13 cellular contexts compared by ENCODE assay signal in the genomic region with DNA sequence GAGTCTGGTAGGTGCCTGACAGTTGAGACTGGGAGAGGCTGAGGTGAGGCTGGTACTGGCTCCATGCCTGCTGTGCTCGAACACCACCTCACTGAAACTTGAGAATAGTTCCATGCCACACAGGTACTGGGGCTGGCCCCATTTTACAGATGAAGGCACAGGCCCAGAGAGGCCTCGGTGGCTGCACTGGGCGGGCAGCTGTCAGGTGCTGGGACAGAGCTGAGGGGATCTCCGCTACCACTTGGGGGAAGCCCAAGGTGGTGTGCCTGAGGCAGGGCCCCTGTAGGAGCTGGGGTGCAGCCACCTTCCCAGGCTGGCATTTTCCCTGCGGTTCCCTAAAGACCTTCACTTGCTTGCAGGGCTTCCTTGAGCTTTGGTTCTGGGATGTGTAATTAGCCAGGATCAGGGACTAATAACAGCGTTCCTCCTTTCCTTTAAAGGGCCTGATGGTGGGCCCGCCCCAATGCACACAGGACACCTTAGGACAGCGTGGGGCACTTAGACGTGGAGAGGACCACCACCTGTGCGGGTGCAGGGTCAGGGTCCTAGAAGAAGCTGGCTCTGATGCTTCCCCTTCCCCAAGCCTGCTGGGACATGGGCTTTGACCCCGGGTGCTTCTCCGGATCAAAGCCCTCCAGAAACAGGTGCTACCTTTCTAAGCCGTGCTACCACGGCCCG. TPM values are rescaled to one million over a fixed set of nuclear protein-coding genes. Genes with fewer than 3 reads are reported as not detected.
A peak's percentile ranks its signal among the peaks of the same experiment; 100 is the strongest.
DNase-seq lines count a peak whose midpoint lies in the region; ATAC-seq, FAIRE-seq and TF ChIP-seq lines count a peak whose summit lies in the region.
"Had no signal": no experiment of that assay in that cellular context is flagged by ENCODE, and none has a peak within 500 bp of the region (broad histone marks: within the 10 kb centered on the region; RNA-seq: fewer than 3 reads in every experiment).

No MANE protein-coding gene starts in this region.

- POLR2A ChIA-PET in A549 (lab: Yijun Ruan, JAX), result no interaction called here

- no peak for FAIRE-seq in A549 (lab: Jason Lieb, UNC)

- H3K4me3 ChIP-seq in A549, result no peak overlapping the region
- H3K4me3 ChIP-seq in RWPE2 (ENCODE audit: severe bottlenecking), result no peak overlapping the region
- no peak overlapping the region for H3K4me3 ChIP-seq in hepatocyte
- no peak overlapping the region for H3K4me3 ChIP-seq in spleen
- H3K4me3 ChIP-seq in colonic mucosa, result no peak overlapping the region

- ATAC-seq in A549 (no peak), RWPE2 (ENCODE audit: low read depth) (no peak), natural killer cell (no peak)

- H3K79me2 ChIP-seq in hepatocyte, result peaks cover 5% of the 10 kb centered on the region

- no peak for TF ChIP-seq POLR2A in A549 (IDR thresholded peaks at IDR 0.05; ENCODE audit: low read length)
- no peak for TF ChIP-seq POLR2A in spleen (IDR thresholded peaks at IDR 0.05)

- no peaks in the 10 kb centered on the region for H3K36me3 Mint-ChIP-seq in natural killer cell

- no peak overlapping the region for H3K4me2 ChIP-seq in A549
- H3K4me2 ChIP-seq in hepatocyte, result no peak overlapping the region

- H2AFZ ChIP-seq in hepatocyte, result no peak overlapping the region

- H3K27me3 ChIP-seq in RWPE2 (ENCODE audit: insufficient read depth, poor library complexity, severe bottlenecking) (no peaks in the 10 kb centered on the region), hepatocyte (no peaks in the 10 kb centered on the region), spleen (replicated peaks in 1 of 7) (no peaks in the 10 kb centered on the region), colonic mucosa (no peaks in the 10 kb centered on the region)

- 92% methylated on average over 15 of the region's 15 CpGs for WGBS in A549 (ENCODE audit: missing lambda C conversion rate)
- 97% methylated on average over 15 of the region's 15 CpGs for WGBS in hepatocyte (ENCODE audit: low lambda C conversion rate, missing lambda C conversion rate)
- WGBS in spleen, 5 donors, result 88 to 95% (median 89%) methylated on average over 12 to 15 of the region's 15 CpGs

- H3K9me3 ChIP-seq in A549, result no peaks in the 10 kb centered on the region
- no peaks in the 10 kb centered on the region for H3K9me3 ChIP-seq in RWPE2 (ENCODE audit: severe bottlenecking)
- H3K9me3 ChIP-seq in hepatocyte (ENCODE audit: low read depth), result no peaks in the 10 kb centered on the region
- no peaks in the 10 kb centered on the region for H3K9me3 ChIP-seq in spleen
- H3K9me3 ChIP-seq in colonic mucosa, result no peaks in the 10 kb centered on the region

- no peak for TF ChIP-seq CTCF in A549 (IDR thresholded peaks at IDR 0.05)
- no peak for TF ChIP-seq CTCF in RWPE2 (IDR thresholded peaks at IDR 0.05; ENCODE audit: poor library complexity, severe bottlenecking)
- TF ChIP-seq CTCF in hepatocyte (IDR thresholded peaks at IDR 0.05; ENCODE audit: poor library complexity), result no peak
- no peak for TF ChIP-seq CTCF in spleen (IDR thresholded peaks at IDR 0.05 in 8 of 11, conservative IDR thresholded peaks at IDR 0.05 in 3 of 11)
- TF ChIP-seq CTCF in colonic mucosa (IDR thresholded peaks at IDR 0.05), result no peak
- no peak for TF ChIP-seq CTCF in natural killer cell (IDR thresholded peaks at IDR 0.05)
- no peak for TF ChIP-seq CTCF in GM20000 (IDR thresholded peaks at IDR 0.05; ENCODE audit: extremely low read depth, missing control alignments)

- TF ChIP-seq RAD21 in A549 (conservative IDR thresholded peaks at IDR 0.05 in 1 of 2, IDR thresholded peaks at IDR 0.05 in 1 of 2), result no peak

- H3K4me3 Mint-ChIP-seq in natural killer cell, result no peak overlapping the region
- H3K4me3 Mint-ChIP-seq: activated naive CD8-positive, alpha-beta T cell treated with anti-CD3 and anti-CD28 coated beads for 36 hours had no signal

- H3K36me3 ChIP-seq in RWPE2 (ENCODE audit: low read depth), result peaks cover 100% of the 10 kb centered on the region
- no peaks in the 10 kb centered on the region for H3K36me3 ChIP-seq in hepatocyte (replicated peaks; ENCODE audit: insufficient read depth, low read depth)
- peaks cover 0 to 100% (median 100%) of the 10 kb centered on the region in 6 donors for H3K36me3 ChIP-seq in spleen
- peaks cover 84% of the 10 kb centered on the region for H3K36me3 ChIP-seq in colonic mucosa

- DNase-seq in A549 (ENCODE audit: low read depth in 1 of 2, low spot score in 1 of 2) (no peak), RWPE2 (ENCODE audit: low spot score) (no peak), hepatocyte (ENCODE audit: low spot score) (no peak), spleen (no peak), colonic mucosa (no peak), SKM-1 (lab: John Stamatoyannopoulos, UW; ENCODE audit: unreplicated experiment) (no peak), natural killer cell (no peak), GM20000 (ENCODE audit: low spot score) (no peak)
- DNase-seq: activated naive CD8-positive, alpha-beta T cell treated with anti-CD3 and anti-CD28 coated beads for 36 hours; NCI-H1105; NCI-H446 treated with DMSO at 0.1 percent for 48 hours had no signal

- CTCF ChIA-PET in A549 (lab: Yijun Ruan, JAX), result interaction anchor here (0.6 to 38.0 kb wide), 7 partner anchors 11 to 224 kb away, joined by 3 to 764 read pairs (median 4); no protein-coding TSS in a partner anchor

- H3K9me3 Mint-ChIP-seq in natural killer cell, result no peaks in the 10 kb centered on the region
- H3K9me3 Mint-ChIP-seq: activated naive CD8-positive, alpha-beta T cell treated with anti-CD3 and anti-CD28 coated beads for 36 hours had no signal

- H3K9ac ChIP-seq in colonic mucosa (ENCODE audit: low read depth in 2 of 2, low read length in 2 of 2), result no peak overlapping the region

- H3K4me1 Mint-ChIP-seq in natural killer cell, result peaks cover 0 to 1% of the 10 kb centered on the region in 2 donors
- H3K4me1 Mint-ChIP-seq: activated naive CD8-positive, alpha-beta T cell treated with anti-CD3 and anti-CD28 coated beads for 36 hours had no signal

- no peak for TF ChIP-seq EP300 in A549 (IDR thresholded peaks at IDR 0.05)

- intact Hi-C loops in spleen (cut with DNase I; ENCODE audit: low total_unique reads) (no loop called here), colonic mucosa (cut with DNase I) (no loop called here), natural killer cell (cut with micrococcal nuclease) (no loop called here)

- H3K4me1 ChIP-seq in A549 (peaks cover 35% of the 10 kb centered on the region), RWPE2 (ENCODE audit: insufficient read depth, poor library complexity, severe bottlenecking) (no peaks in the 10 kb centered on the region), hepatocyte (ENCODE audit: insufficient read depth) (peaks cover 14% of the 10 kb centered on the region), spleen (peaks cover 17 to 85% (median 49%) of the 10 kb centered on the region in 6 donors), colonic mucosa (no peaks in the 10 kb centered on the region)

- H3K27ac ChIP-seq in A549, result peak overlapping the region in 1 of 2 experiments; percentile 66; a peak in 3 of 6 replicates
- peak overlapping the region; percentile 28 for H3K27ac ChIP-seq in RWPE2 (ENCODE audit: poor library complexity, severe bottlenecking)
- H3K27ac ChIP-seq in hepatocyte, result peak overlapping the region; percentile 89
- H3K27ac ChIP-seq in spleen, result peak overlapping the region in 7 of 8 donors; percentile 46 to 88 (median 79)
- no peak overlapping the region for H3K27ac ChIP-seq in colonic mucosa

- H3K27ac Mint-ChIP-seq in natural killer cell, result peak overlapping the region in 1 of 2 donors; percentile 21
- H3K27ac Mint-ChIP-seq: activated naive CD8-positive, alpha-beta T cell treated with anti-CD3 and anti-CD28 coated beads for 36 hours had no signal

- H4K20me1 ChIP-seq in hepatocyte (ENCODE audit: insufficient read depth, poor library complexity, severe bottlenecking), result no peaks in the 10 kb centered on the region

- no peaks in the 10 kb centered on the region for H3K9me2 ChIP-seq in hepatocyte (replicated peaks; ENCODE audit: insufficient read depth)

- no peaks in the 10 kb centered on the region for H3K27me3 Mint-ChIP-seq in natural killer cell (ENCODE audit: low read depth in 2 of 2)
- H3K27me3 Mint-ChIP-seq: activated naive CD8-positive, alpha-beta T cell treated with anti-CD3 and anti-CD28 coated beads for 36 hours had no signal

TF ChIP-seq in A549, 52 proteins besides CTCF, POLR2A, EP300 and RAD21:
- TF ChIP-seq ESRRA (IDR thresholded peaks at IDR 0.05; ENCODE audit: borderline replicate concordance, low read length) (no peak), GATA3 (IDR thresholded peaks at IDR 0.05; ENCODE audit: borderline replicate concordance) (0 out of 2 replicates have a peak, but pooled peaks have one; percentile 11), MYC (IDR thresholded peaks at IDR 0.05; ENCODE audit: borderline replicate concordance, low read length) (no peak)
- TF ChIP-seq, protein P1, sequence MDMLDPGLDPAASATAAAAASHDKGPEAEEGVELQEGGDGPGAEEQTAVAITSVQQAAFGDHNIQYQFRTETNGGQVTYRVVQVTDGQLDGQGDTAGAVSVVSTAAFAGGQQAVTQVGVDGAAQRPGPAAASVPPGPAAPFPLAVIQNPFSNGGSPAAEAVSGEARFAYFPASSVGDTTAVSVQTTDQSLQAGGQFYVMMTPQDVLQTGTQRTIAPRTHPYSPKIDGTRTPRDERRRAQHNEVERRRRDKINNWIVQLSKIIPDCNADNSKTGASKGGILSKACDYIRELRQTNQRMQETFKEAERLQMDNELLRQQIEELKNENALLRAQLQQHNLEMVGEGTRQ (IDR thresholded peaks at IDR 0.05), result no peak; the same call in 1 of the 2 replicates

RNA-seq across cellular contexts. Expression of a gene that starts 23.6 kb away (rescaled TPM):
- polyA plus RNA-seq in A549 (2011; rRNA removed), result 10.0 and 12.3 TPM in 2 replicates
- polyA plus RNA-seq in A549 (2012; cell fraction: cytosol; rRNA removed), result 10.0 and 10.2 TPM in 2 replicates
- polyA plus RNA-seq in A549 (2012; cell fraction: nucleus; rRNA removed), result 33.2 and 34.8 TPM in 2 replicates
- 8.6 to 11.7 TPM (median 11.0 TPM) in 3 replicates for polyA plus RNA-seq in A549 (2017; fragmentation: RNase III; extraction: RNeasy Plus Mini Kit Qiagen cat#74134 plus additional on column Dnase treatment)
- polyA minus RNA-seq in A549 (2011; rRNA and poly(A)+ RNA removed), result 3.2 and 7.1 TPM in 2 replicates
- 12.5 and 26.6 TPM in 2 replicates for total RNA-seq in hepatocyte
- 24.3 and 38.9 TPM in 2 replicates for polyA plus RNA-seq in hepatocyte
- total RNA-seq in spleen, result 10 to 100 TPM in 5 of 7 donors, 1 to 10 TPM in 2; 9.0 to 25.6 (median 12.6) TPM
- polyA plus RNA-seq in spleen, result 10 to 100 TPM; 15.2 to 33.3 (median 29.1) TPM
- total RNA-seq in colonic mucosa, result 1 to 10 TPM; 5.2 to 5.7 TPM
- total RNA-seq in natural killer cell, result 10 to 100 TPM in 2 of 3 donors, 1 to 10 TPM in 1; 7.4 to 51.0 (median 26.7) TPM

RNA-seq across cellular contexts. Expression of a gene that starts 52.6 kb away (rescaled TPM):
- polyA plus RNA-seq in A549 (2011; rRNA removed) (not detected in 2 replicates), A549 (2017; fragmentation: RNase III; extraction: RNeasy Plus Mini Kit Qiagen cat#74134 plus additional on column Dnase treatment) (not detected in 3 replicates), hepatocyte (1.2 TPM in 2 replicates), spleen (1 to 10 TPM in 2 of 3 donors, under 1 TPM in 1; 0.52 to 7.4 (median 5.1) TPM)
- 0.19 TPM in 1 of 2 replicates, not detected in the other for polyA plus RNA-seq in A549 (2012; cell fraction: cytosol; rRNA removed)
- not detected in 2 replicates for polyA plus RNA-seq in A549 (2012; cell fraction: nucleus; rRNA removed)
- not detected in 2 replicates for polyA minus RNA-seq in A549 (2011; rRNA and poly(A)+ RNA removed)
- total RNA-seq in hepatocyte (not detected in 2 replicates), spleen (1 to 10 TPM in 1 of 7 donors, not detected in 6; 4.4 TPM), colonic mucosa (not detected), natural killer cell (not detected)
- total RNA-seq: activated naive CD8-positive, alpha-beta T cell treated with anti-CD3 and anti-CD28 coated beads for 36 hours; fibroblast of lung; subcutaneous adipose tissue had no signal
- polyA plus RNA-seq: fibroblast of lung had no signal
